ENCODE assay signal across 1 cellular context in genomic region chr1:35558374-35559316, GRCh38.
TF ChIP-seq lines count a peak whose summit lies in the region.

No MANE protein-coding gene starts in this region.

TF ChIP-seq in endothelial cell of umbilical vein, 7 proteins besides CTCF, POLR2A, EP300 and RAD21:
- TF ChIP-seq POLR2AphosphoS5 (IDR thresholded peaks at IDR 0.05; ENCODE audit: insufficient read depth, low read depth, low read length) (no peak), JUN (IDR thresholded peaks at IDR 0.05; ENCODE audit: borderline replicate concordance, insufficient read depth, insufficient read length, low read depth) (no peak)
